ENCODE assay signal across 10 cellular contexts in the genomic region with DNA sequence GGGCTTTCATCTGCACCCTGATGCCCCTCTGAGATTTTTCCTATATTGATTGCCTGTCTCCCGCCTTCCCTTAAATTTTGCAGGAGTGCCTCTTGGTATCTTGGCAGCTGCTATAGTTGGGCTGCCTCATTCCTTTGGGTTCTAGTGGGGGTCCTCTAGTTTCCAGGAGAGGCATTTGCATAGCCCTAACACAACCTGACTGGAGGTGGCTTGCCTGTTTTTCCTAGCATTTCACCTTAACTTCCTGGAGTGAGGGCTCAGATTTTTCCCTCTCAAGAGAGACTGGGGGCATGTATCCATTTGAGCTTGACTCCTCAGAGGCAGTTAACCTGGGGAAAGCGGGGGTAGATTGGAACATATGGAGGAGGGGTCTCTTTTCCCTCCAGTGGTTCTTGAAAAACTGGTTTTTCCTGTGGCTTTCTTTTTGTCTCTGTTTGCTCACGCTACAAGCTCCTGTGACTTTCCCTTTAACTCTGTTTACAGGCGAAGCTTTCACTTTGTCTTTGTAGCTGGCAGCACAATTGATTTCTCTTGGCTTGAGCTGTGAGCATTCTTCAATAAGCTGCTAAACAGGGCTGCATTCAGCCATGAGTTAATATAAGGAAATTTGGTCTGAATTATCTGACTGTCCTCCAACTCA. TPM values are rescaled to one million over a fixed set of nuclear protein-coding genes. Genes with fewer than 3 reads are reported as not detected.
DNase-seq lines count a peak whose midpoint lies in the region; ATAC-seq and TF ChIP-seq lines count a peak whose summit lies in the region.
"Had no signal": no experiment of that assay in that cellular context is flagged by ENCODE, and none has a peak within 500 bp of the region (broad histone marks: within the 10 kb centered on the region; RNA-seq: fewer than 3 reads in every experiment).

No MANE protein-coding gene starts in this region.

- ATAC-seq in body of pancreas: peak; percentile 83
- ATAC-seq in left colon: peak; percentile 81
- ATAC-seq in upper lobe of left lung (ENCODE audit: low FRiP score in 2 of 2): peak; percentile 41 to 53
- no peak for ATAC-seq in HG03378 (IDR thresholded peaks at IDR 0.05; ENCODE audit: unreplicated experiment)
- ATAC-seq: activated CD4-positive, CD25-positive, alpha-beta regulatory T cell treated with anti-CD3 and anti-CD28 coated beads, Interleukin-2, amount 50 U/mL, for 24 hours had no signal

- intact Hi-C loops in body of pancreas (cut with DNase I) (no loop called here), left colon (cut with DNase I, micrococcal nuclease) (no loop called here)

- H3K36me3 ChIP-seq in HUES6 (ENCODE audit: control insufficient read depth, insufficient read depth, low read length) (no peaks in the 10 kb centered on the region), body of pancreas (replicated peaks in 1 of 2; ENCODE audit: insufficient read depth in 1 of 2, low read depth in 2 of 2) (no peaks in the 10 kb centered on the region), upper lobe of left lung (no peaks in the 10 kb centered on the region)

- peak overlapping the region; percentile 52 for H3K4me3 ChIP-seq in HUES6 (ENCODE audit: low read depth, low read length)
- H3K4me3 ChIP-seq in body of pancreas: no peak overlapping the region
- H3K4me3 ChIP-seq in upper lobe of left lung: peak overlapping the region in 3 of 4 donors; percentile 14 to 34 (median 30)

- DNase-seq in body of pancreas (peak; percentile 39 to 78 (median 56)), left colon (no peak), upper lobe of left lung (no peak), NCI-H1092 treated with DMSO at 0.1 percent for 48 hours (lab: John Stamatoyannopoulos, UW) (no peak), putamen (ENCODE audit: low spot score) (no peak)
- DNase-seq: NCI-H446 had no signal

- H3K27me3 ChIP-seq in HUES6 (ENCODE audit: control insufficient read depth, insufficient read depth, low read length) (no peaks in the 10 kb centered on the region), body of pancreas (no peaks in the 10 kb centered on the region), upper lobe of left lung (no peaks in the 10 kb centered on the region)

- H3K4me1 ChIP-seq in HUES6 (ENCODE audit: control insufficient read depth, insufficient read depth, low read length) (peaks cover 36% of the 10 kb centered on the region), body of pancreas (peaks cover 50% of the 10 kb centered on the region), upper lobe of left lung (peaks cover 0 to 4% (median 0%) of the 10 kb centered on the region in 4 donors)

- WGBS in body of pancreas, 2 donors: 14 to 15% methylated on average over 4 of the region's 4 CpGs
- 45 to 53% methylated on average over 4 of the region's 4 CpGs for WGBS in upper lobe of left lung, 2 donors

- no peak for TF ChIP-seq CTCF in body of pancreas (IDR thresholded peaks at IDR 0.05)
- no peak for TF ChIP-seq CTCF in upper lobe of left lung (IDR thresholded peaks at IDR 0.05)

- TF ChIP-seq EP300 in upper lobe of left lung (IDR thresholded peaks at IDR 0.05): no peak

- H3K9me3 ChIP-seq in HUES6 (ENCODE audit: control insufficient read depth, insufficient read depth, low read depth, low read length): no peaks in the 10 kb centered on the region
- no peaks in the 10 kb centered on the region for H3K9me3 ChIP-seq in body of pancreas
- no peaks in the 10 kb centered on the region for H3K9me3 ChIP-seq in upper lobe of left lung

- no peak for TF ChIP-seq POLR2A in body of pancreas (IDR thresholded peaks at IDR 0.05)
- TF ChIP-seq POLR2A in upper lobe of left lung (IDR thresholded peaks at IDR 0.05): no peak

- H3K27ac ChIP-seq in HUES6 (ENCODE audit: low read depth, low read length): peak overlapping the region; percentile 61; the same call in 1 of the 2 replicates
- peak overlapping the region; percentile 84 to 96 (median 91) for H3K27ac ChIP-seq in body of pancreas
- peak overlapping the region; percentile 43 to 71 (median 60) for H3K27ac ChIP-seq in upper lobe of left lung

- H3K9ac ChIP-seq in HUES6 (ENCODE audit: low read length): peak overlapping the region; percentile 28

RNA-seq across cellular contexts. Expression of a gene that starts 45.9 kb away (rescaled TPM):
- total RNA-seq in body of pancreas: 10 to 100 TPM; 35.9 to 39.4 TPM
- total RNA-seq in left colon: 100 to 1,000 TPM; 119 to 134 TPM
- total RNA-seq in upper lobe of left lung: under 1 TPM in 1 of 6 donors, not detected in 5; 0.11 TPM
- total RNA-seq: myocyte had no signal

Comparison
In these comparisons a context has a peak if more than half of its experiments do, and no peak if none do; other contexts are left out.
1. H3K4me3 ChIP-seq: peak in HUES6 (single experiment) and upper lobe of left lung (3 of 4); none in body of pancreas (0 of 2).
2. DNase-seq: peak in body of pancreas (4 of 4); none in left colon (0 of 2), upper lobe of left lung (0 of 2), NCI-H1092 treated with DMSO at 0.1 percent for 48 hours (single experiment) and putamen (single experiment).
3. RNA of a gene that starts 45.9 kb away (total RNA-seq): 119 to 134 TPM in left colon and 35.9 to 39.4 TPM in body of pancreas; 0.11 TPM in upper lobe of left lung; every median in the first group is over 10 times any median in the second.
4. Peak in every context shown above with its lines, with median percentiles within 50 percentile points of each other: H3K27ac ChIP-seq.